ENCODE assay signal across 1 cellular context in genomic region chr4:55311792-55312490, GRCh38.
TF ChIP-seq lines count a peak whose summit lies in the region.

No MANE protein-coding gene starts in this region.

TF ChIP-seq in K562, 482 proteins besides CTCF, POLR2A, EP300 and RAD21 (continued from another document and continues in another):
- TF ChIP-seq MITF (IDR thresholded peaks at IDR 0.05) (peak; percentile 61; the same call in 1 of the 2 replicates), ZNF395 (CRISPR knock-in tag; IDR thresholded peaks at IDR 0.05) (peak; percentile 58; the same call in 1 of the 2 replicates), RCOR1 (IDR thresholded peaks at IDR 0.05; ENCODE audit: borderline replicate concordance in 1 of 2, low read depth in 2 of 2, low read length in 2 of 2) (peak in 1 of 2 experiments; percentile 73; a peak in 2 of 4 replicates), FOXK2 (conservative IDR thresholded peaks at IDR 0.05 in 1 of 2, IDR thresholded peaks at IDR 0.05 in 1 of 2; ENCODE audit: low read depth in 2 of 2) (peak; percentile 72 to 80), FOXA3 (CRISPR knock-in tag; conservative IDR thresholded peaks at IDR 0.05 in 1 of 2, IDR thresholded peaks at IDR 0.05 in 1 of 2) (peak in 1 of 2 experiments; percentile 50; a peak in 2 of 4 replicates), ZBTB12 (CRISPR knock-in tag; IDR thresholded peaks at IDR 0.05) (peak; percentile 51; the same call in 1 of the 2 replicates), ZNF318 (IDR thresholded peaks at IDR 0.05; ENCODE audit: borderline replicate concordance in 1 of 2, low read depth in 1 of 2) (peak in 1 of 2 experiments; percentile 87; a peak in 2 of 4 replicates), CBFA2T2 (conservative IDR thresholded peaks at IDR 0.05) (peak; percentile 36; the same call in 1 of the 2 replicates), MECOM (CRISPR knock-in tag; IDR thresholded peaks at IDR 0.05) (peak; percentile 68; the same call in 1 of the 2 replicates), ZNF586 (CRISPR knock-in tag; conservative IDR thresholded peaks at IDR 0.05) (no peak), ZBTB17 (CRISPR knock-in tag; IDR thresholded peaks at IDR 0.05) (no peak), NFE2 (IDR thresholded peaks at IDR 0.05; ENCODE audit: low read depth) (peak; percentile 43; the same call in 1 of the 2 replicates), SOX6 (IDR thresholded peaks at IDR 0.05) (peak; percentile 93), MNT (conservative IDR thresholded peaks at IDR 0.05) (peak in 1 of 2 experiments; percentile 38; a peak in 1 of 4 replicates), MAFG (tag; conservative IDR thresholded peaks at IDR 0.05) (peak; percentile 42; the same call in 1 of the 2 replicates), VEZF1 (CRISPR knock-in tag; IDR thresholded peaks at IDR 0.05) (peak; percentile 45; the same call in 1 of the 2 replicates), ATF7 (IDR thresholded peaks at IDR 0.05) (peak; percentile 75), SMARCE1 (IDR thresholded peaks at IDR 0.05) (peak; percentile 82; the same call in 1 of the 2 replicates), TFE3 (CRISPR knock-in tag; IDR thresholded peaks at IDR 0.05) (0 out of 2 replicates have a peak, but pooled peaks have one; percentile 3), EP400 (IDR thresholded peaks at IDR 0.05) (0 out of 2 replicates have a peak, but pooled peaks have one; percentile 26), RAD51 (IDR thresholded peaks at IDR 0.05; ENCODE audit: borderline replicate concordance, low read depth) (peak; percentile 45; the same call in 1 of the 2 replicates), MEF2D (tag; conservative IDR thresholded peaks at IDR 0.05; ENCODE audit: low read depth) (0 out of 2 replicates have a peak, but pooled peaks have one; percentile 32), CBFA2T3 (IDR thresholded peaks at IDR 0.05) (peak; percentile 51; the same call in 1 of the 2 replicates), NR2C2 (CRISPR knock-in tag; IDR thresholded peaks at IDR 0.05) (no peak), NR2C2 (tag; IDR thresholded peaks at IDR 0.05) (0 out of 2 replicates have a peak, but pooled peaks have one; percentile 6), JUND (IDR thresholded peaks at IDR 0.05; ENCODE audit: borderline replicate concordance, low read depth, low read length) (peak; percentile 88), JUND (tag; IDR thresholded peaks at IDR 0.05; ENCODE audit: borderline replicate concordance, low read depth, low read length) (peak; percentile 72; the same call in 1 of the 3 replicates), ARID1B (IDR thresholded peaks at IDR 0.05) (peak; percentile 61; the same call in 1 of the 2 replicates), TRIM24 (IDR thresholded peaks at IDR 0.05) (peak; percentile 56 to 78; a peak in 2 of 4 replicates), LEF1 (IDR thresholded peaks at IDR 0.05) (peak; percentile 51; the same call in 1 of the 2 replicates), TOE1 (IDR thresholded peaks at IDR 0.05; ENCODE audit: borderline replicate concordance) (peak; percentile 64; the same call in 1 of the 2 replicates), TOE1 (CRISPR knock-in tag; IDR thresholded peaks at IDR 0.05; ENCODE audit: borderline replicate concordance, low read depth) (no peak), CEBPG (CRISPR knock-in tag; IDR thresholded peaks at IDR 0.05) (no peak), CEBPG (tag; conservative IDR thresholded peaks at IDR 0.05 in 1 of 2, IDR thresholded peaks at IDR 0.05 in 1 of 2) (peak in 1 of 2 experiments; percentile 58; a peak in 2 of 4 replicates), PATZ1 (CRISPR knock-in tag; IDR thresholded peaks at IDR 0.05; ENCODE audit: borderline replicate concordance) (0 out of 2 replicates have a peak, but pooled peaks have one; percentile 69), CREM (IDR thresholded peaks at IDR 0.05; ENCODE audit: low read depth) (peak; percentile 36; the same call in 1 of the 2 replicates)
